ENCODE assay signal across 1 cellular context in the genomic region with DNA sequence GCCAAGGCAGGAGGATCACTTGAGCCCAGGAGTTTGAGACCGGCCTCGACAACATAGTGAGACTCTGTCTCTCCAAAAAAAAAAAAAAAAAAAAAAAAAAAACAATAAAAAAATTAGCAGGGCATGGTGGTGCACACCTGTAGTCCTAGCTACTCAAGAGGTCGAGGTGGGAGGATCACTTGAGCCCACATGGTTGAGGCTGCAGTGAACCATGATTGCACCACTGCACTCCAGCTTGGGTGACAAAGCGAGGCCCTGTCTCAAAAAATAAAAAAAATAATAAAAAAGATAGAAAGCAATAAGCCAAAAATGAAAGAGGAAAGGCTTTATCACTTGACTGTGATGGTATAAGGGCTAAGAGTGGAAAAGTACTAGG.
TF ChIP-seq lines count a peak whose summit lies in the region.

No MANE protein-coding gene starts in this region.

TF ChIP-seq in liver, 16 proteins besides CTCF, POLR2A, EP300 and RAD21 (continued from another document):
- TF ChIP-seq, protein P1, sequence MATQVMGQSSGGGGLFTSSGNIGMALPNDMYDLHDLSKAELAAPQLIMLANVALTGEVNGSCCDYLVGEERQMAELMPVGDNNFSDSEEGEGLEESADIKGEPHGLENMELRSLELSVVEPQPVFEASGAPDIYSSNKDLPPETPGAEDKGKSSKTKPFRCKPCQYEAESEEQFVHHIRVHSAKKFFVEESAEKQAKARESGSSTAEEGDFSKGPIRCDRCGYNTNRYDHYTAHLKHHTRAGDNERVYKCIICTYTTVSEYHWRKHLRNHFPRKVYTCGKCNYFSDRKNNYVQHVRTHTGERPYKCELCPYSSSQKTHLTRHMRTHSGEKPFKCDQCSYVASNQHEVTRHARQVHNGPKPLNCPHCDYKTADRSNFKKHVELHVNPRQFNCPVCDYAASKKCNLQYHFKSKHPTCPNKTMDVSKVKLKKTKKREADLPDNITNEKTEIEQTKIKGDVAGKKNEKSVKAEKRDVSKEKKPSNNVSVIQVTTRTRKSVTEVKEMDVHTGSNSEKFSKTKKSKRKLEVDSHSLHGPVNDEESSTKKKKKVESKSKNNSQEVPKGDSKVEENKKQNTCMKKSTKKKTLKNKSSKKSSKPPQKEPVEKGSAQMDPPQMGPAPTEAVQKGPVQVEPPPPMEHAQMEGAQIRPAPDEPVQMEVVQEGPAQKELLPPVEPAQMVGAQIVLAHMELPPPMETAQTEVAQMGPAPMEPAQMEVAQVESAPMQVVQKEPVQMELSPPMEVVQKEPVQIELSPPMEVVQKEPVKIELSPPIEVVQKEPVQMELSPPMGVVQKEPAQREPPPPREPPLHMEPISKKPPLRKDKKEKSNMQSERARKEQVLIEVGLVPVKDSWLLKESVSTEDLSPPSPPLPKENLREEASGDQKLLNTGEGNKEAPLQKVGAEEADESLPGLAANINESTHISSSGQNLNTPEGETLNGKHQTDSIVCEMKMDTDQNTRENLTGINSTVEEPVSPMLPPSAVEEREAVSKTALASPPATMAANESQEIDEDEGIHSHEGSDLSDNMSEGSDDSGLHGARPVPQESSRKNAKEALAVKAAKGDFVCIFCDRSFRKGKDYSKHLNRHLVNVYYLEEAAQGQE (IDR thresholded peaks at IDR 0.05): no peak
- no peak for TF ChIP-seq JUND (IDR thresholded peaks at IDR 0.05)
- no peak for TF ChIP-seq FOXA1 (IDR thresholded peaks at IDR 0.05)
- no peak for TF ChIP-seq EGR1 (IDR thresholded peaks at IDR 0.05; ENCODE audit: low read depth in 2 of 2)
TF ChIP-seq in liver: peak in this region for 0.
